ENCODE assay signal across 8 cellular contexts in genomic region chr11:62612366-62613274, GRCh38. TPM values are rescaled to one million over a fixed set of nuclear protein-coding genes. Genes with fewer than 3 reads are reported as not detected.
A peak's percentile ranks its signal among the peaks of the same experiment; 100 is the strongest.
DNase-seq lines count a peak whose midpoint lies in the region; ATAC-seq and TF ChIP-seq lines count a peak whose summit lies in the region.

TSS of gene EML3 (minus strand) at chr11:62612775. CDS start at chr11:62612457, 318 bp downstream.
TSS of gene ROM1 (plus strand) at chr11:62613257. CDS start at chr11:62613282, 25 bp downstream.

- no peaks in the 10 kb centered on the region for H3K9me3 ChIP-seq in CD8-positive, alpha-beta T cell (ENCODE audit: low read length)

- no peaks in the 10 kb centered on the region for H3K9me3 Mint-ChIP-seq in CD8-positive, alpha-beta T cell
- H3K9me3 Mint-ChIP-seq in activated CD8-positive, alpha-beta memory T cell treated with anti-CD3 and anti-CD28 coated beads, Interleukin-2, amount 10 ng/mL, durations not matched to agents 7 days and 5 days (ENCODE audit: low read depth): no peaks in the 10 kb centered on the region
- H3K9me3 Mint-ChIP-seq in endothelial cell (ENCODE audit: unreplicated experiment): no peaks in the 10 kb centered on the region

- peaks cover 48% of the 10 kb centered on the region for H3K36me3 Mint-ChIP-seq in CD8-positive, alpha-beta T cell
- peaks cover 19% of the 10 kb centered on the region for H3K36me3 Mint-ChIP-seq in activated CD8-positive, alpha-beta memory T cell treated with anti-CD3 and anti-CD28 coated beads, Interleukin-2, amount 10 ng/mL, durations not matched to agents 7 days and 5 days
- peaks cover 18% of the 10 kb centered on the region for H3K36me3 Mint-ChIP-seq in endothelial cell (ENCODE audit: low read depth, unreplicated experiment)

- peak; percentile 72 for ATAC-seq in CD8-positive, alpha-beta T cell
- ATAC-seq in GM19351 (IDR thresholded peaks at IDR 0.05; ENCODE audit: unreplicated experiment): peak; percentile 63
- peak; percentile 34 for ATAC-seq in HG03469 (IDR thresholded peaks at IDR 0.05; ENCODE audit: unreplicated experiment)
- ATAC-seq in activated CD8-positive, alpha-beta memory T cell treated with anti-CD3 and anti-CD28 coated beads, Interleukin-2, amount 10 ng/mL, durations not matched to agents 7 days and 5 days: peak; percentile 83

- peaks cover 29% of the 10 kb centered on the region for H3K36me3 ChIP-seq in CD8-positive, alpha-beta T cell (ENCODE audit: insufficient read depth, low read length)

- CTCF ChIA-PET in CD8-positive, alpha-beta T cell (lab: Charles Lee): interaction anchor here (0.8 to 8.2 kb wide), 16 partner anchors 8 to 188 kb away, joined by 3 to 71 read pairs (median 4); partner anchors contain the start of genes B3GAT3, C11orf98, CSKMT and MTA2
- CTCF ChIA-PET in activated CD8-positive, alpha-beta memory T cell treated with anti-CD3 and anti-CD28 coated beads, Interleukin-2, amount 10 ng/mL, durations not matched to agents 7 days and 5 days (lab: Charles Lee): interaction anchor here (0.7 to 4.2 kb wide), 32 partner anchors 8 to 188 kb away, joined by 3 to 54 read pairs (median 4); partner anchors contain the start of genes B3GAT3, BSCL2, C11orf98 and CSKMT

- peak within 1 kb of the TSS; percentile 95 for H3K4me3 Mint-ChIP-seq in CD8-positive, alpha-beta T cell
- H3K4me3 Mint-ChIP-seq in activated CD8-positive, alpha-beta memory T cell treated with anti-CD3 and anti-CD28 coated beads, Interleukin-2, amount 10 ng/mL, durations not matched to agents 7 days and 5 days: peak within 1 kb of the TSS; percentile 100
- H3K4me3 Mint-ChIP-seq in endothelial cell (ENCODE audit: unreplicated experiment): peak within 1 kb of the TSS; percentile 94

- peak; percentile 99 for TF ChIP-seq CTCF in CD8-positive, alpha-beta T cell (IDR thresholded peaks at IDR 0.05)
- peak; percentile 99 for TF ChIP-seq CTCF in endothelial cell (IDR thresholded peaks at IDR 0.05; ENCODE audit: unreplicated experiment)

- no peaks in the 10 kb centered on the region for H3K27me3 ChIP-seq in CD8-positive, alpha-beta T cell (ENCODE audit: insufficient read depth, low read length)

- H3K4me3 ChIP-seq in CD8-positive, alpha-beta T cell (ENCODE audit: low read depth, low read length): peak within 1 kb of the TSS; percentile 97

- peaks cover 38% of the 10 kb centered on the region for H3K4me1 ChIP-seq in CD8-positive, alpha-beta T cell (ENCODE audit: insufficient read depth, low read length)

- H3K4me1 Mint-ChIP-seq in CD8-positive, alpha-beta T cell (ENCODE audit: low read depth): peaks cover 54% of the 10 kb centered on the region
- H3K4me1 Mint-ChIP-seq in activated CD8-positive, alpha-beta memory T cell treated with anti-CD3 and anti-CD28 coated beads, Interleukin-2, amount 10 ng/mL, durations not matched to agents 7 days and 5 days: peaks cover 48% of the 10 kb centered on the region
- H3K4me1 Mint-ChIP-seq in endothelial cell (ENCODE audit: unreplicated experiment): peaks cover 18% of the 10 kb centered on the region

- peak within 1 kb of the TSS; percentile 91 for H3K27ac ChIP-seq in CD8-positive, alpha-beta T cell (ENCODE audit: low read depth, low read length)

- POLR2A ChIA-PET in CD8-positive, alpha-beta T cell (lab: Charles Lee): interaction anchor here (0.6 to 4.9 kb wide), 16 partner anchors 9 to 185 kb away, joined by 3 to 38 read pairs (median 5); partner anchors contain the start of genes B3GAT3, C11orf98, CSKMT and EEF1G

- peak; percentile 79 to 95 (median 86) for DNase-seq in CD8-positive, alpha-beta T cell
- DNase-seq in NK-92 treated with Interleukin-12 subunit alpha and Interleukin-12 subunit beta, amount 100 ng/mL, for 24 hours (lab: John Stamatoyannopoulos, UW): peak; percentile 90
- peak; percentile 95 for DNase-seq in activated CD8-positive, alpha-beta memory T cell treated with anti-CD3 and anti-CD28 coated beads, Interleukin-2, amount 10 ng/mL, durations not matched to agents 7 days and 5 days
- peak; percentile 86 for DNase-seq in endothelial cell (ENCODE audit: low spot score)
- peak; percentile 87 for DNase-seq in midbrain (lab: John Stamatoyannopoulos, UW)
- peak; percentile 80 for DNase-seq in stimulated activated CD8-positive, alpha-beta memory T cell treated with anti-CD3 and anti-CD28 coated beads, Interleukin-15, amount 100 ng/mL, for 48 hours (ENCODE audit: low read depth in 2 of 2)

- H3K27ac Mint-ChIP-seq in CD8-positive, alpha-beta T cell: peak within 1 kb of the TSS; percentile 99
- H3K27ac Mint-ChIP-seq in activated CD8-positive, alpha-beta memory T cell treated with anti-CD3 and anti-CD28 coated beads, Interleukin-2, amount 10 ng/mL, durations not matched to agents 7 days and 5 days: peak within 1 kb of the TSS; percentile 99
- peak within 1 kb of the TSS; percentile 78 for H3K27ac Mint-ChIP-seq in endothelial cell (ENCODE audit: unreplicated experiment)

- H3K27me3 Mint-ChIP-seq in CD8-positive, alpha-beta T cell (ENCODE audit: low read depth): no peaks in the 10 kb centered on the region
- no peaks in the 10 kb centered on the region for H3K27me3 Mint-ChIP-seq in activated CD8-positive, alpha-beta memory T cell treated with anti-CD3 and anti-CD28 coated beads, Interleukin-2, amount 10 ng/mL, durations not matched to agents 7 days and 5 days
- peaks cover 18% of the 10 kb centered on the region for H3K27me3 Mint-ChIP-seq in endothelial cell (ENCODE audit: unreplicated experiment)

- intact Hi-C loops in CD8-positive, alpha-beta T cell (cut with DNase I, micrococcal nuclease): loop anchor here (1.0 to 5.0 kb wide), 9 partner anchors 9 to 95 kb away; partner anchors contain the start of genes C11orf98 (in 2 of the 2), CSKMT (in 2 of the 2), TUT1 (in 2 of the 2) and B3GAT3 (in 1 of the 2)

RNA-seq across cellular contexts. Expression of gene EML3, which starts in this region (rescaled TPM):
- 100 to 1,000 TPM; 167 to 189 TPM for total RNA-seq in CD8-positive, alpha-beta T cell
- 100 to 1,000 TPM; 132 to 133 TPM for total RNA-seq in activated CD8-positive, alpha-beta memory T cell treated with anti-CD3 and anti-CD28 coated beads, Interleukin-2, amount 10 ng/mL, durations not matched to agents 7 days and 5 days
- 98.6 TPM for total RNA-seq in endothelial cell (ENCODE audit: unreplicated experiment)

RNA-seq across cellular contexts. Expression of gene ROM1, which starts in this region (rescaled TPM):
- total RNA-seq in CD8-positive, alpha-beta T cell: 1 to 10 TPM; 1.7 to 2.1 TPM
- 1 to 10 TPM; 1.1 to 1.5 TPM for total RNA-seq in activated CD8-positive, alpha-beta memory T cell treated with anti-CD3 and anti-CD28 coated beads, Interleukin-2, amount 10 ng/mL, durations not matched to agents 7 days and 5 days
- 2.1 TPM for total RNA-seq in endothelial cell (ENCODE audit: unreplicated experiment)

Comparison
In these comparisons a context has a peak if more than half of its experiments do, and no peak if none do; other contexts are left out.
1. Peak in every context shown above with its lines: DNase-seq, ATAC-seq, H3K4me3 ChIP-seq and H3K27ac ChIP-seq.